Comparison of ENCODE assay signal across 1 cellular context in the genomic region with DNA sequence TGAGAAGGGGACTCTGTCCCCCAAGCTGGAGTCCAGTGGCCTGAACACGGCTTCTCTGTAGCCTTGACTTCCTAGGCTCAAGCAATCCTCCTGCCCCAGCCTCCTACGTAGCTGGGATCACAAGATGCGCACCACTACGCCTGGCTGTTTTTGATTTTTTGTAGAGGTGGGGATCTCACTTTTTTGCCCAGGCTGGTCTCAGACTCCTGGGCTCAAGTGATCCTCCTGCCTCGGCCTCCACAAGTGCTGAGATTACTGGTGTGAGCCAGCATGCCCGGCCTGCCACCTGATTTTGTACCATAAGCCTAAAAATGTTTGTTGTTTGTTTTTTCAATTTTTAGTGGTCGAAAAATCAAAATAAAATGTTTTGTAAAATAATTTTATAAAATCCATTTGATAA.
TF ChIP-seq lines count a peak whose summit lies in the region.

No MANE protein-coding gene starts in this region.

TF ChIP-seq in HepG2, 621 proteins besides CTCF, POLR2A, EP300 and RAD21:
- TF ChIP-seq, protein P1, sequence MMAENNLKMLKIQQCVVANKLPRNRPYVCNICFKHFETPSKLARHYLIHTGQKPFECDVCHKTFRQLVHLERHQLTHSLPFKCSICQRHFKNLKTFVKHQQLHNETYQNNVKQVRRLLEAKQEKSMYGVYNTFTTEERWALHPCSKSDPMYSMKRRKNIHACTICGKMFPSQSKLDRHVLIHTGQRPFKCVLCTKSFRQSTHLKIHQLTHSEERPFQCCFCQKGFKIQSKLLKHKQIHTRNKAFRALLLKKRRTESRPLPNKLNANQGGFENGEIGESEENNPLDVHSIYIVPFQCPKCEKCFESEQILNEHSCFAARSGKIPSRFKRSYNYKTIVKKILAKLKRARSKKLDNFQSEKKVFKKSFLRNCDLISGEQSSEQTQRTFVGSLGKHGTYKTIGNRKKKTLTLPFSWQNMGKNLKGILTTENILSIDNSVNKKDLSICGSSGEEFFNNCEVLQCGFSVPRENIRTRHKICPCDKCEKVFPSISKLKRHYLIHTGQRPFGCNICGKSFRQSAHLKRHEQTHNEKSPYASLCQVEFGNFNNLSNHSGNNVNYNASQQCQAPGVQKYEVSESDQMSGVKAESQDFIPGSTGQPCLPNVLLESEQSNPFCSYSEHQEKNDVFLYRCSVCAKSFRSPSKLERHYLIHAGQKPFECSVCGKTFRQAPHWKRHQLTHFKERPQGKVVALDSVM (CRISPR knock-in tag; IDR thresholded peaks at IDR 0.05) = peak; percentile 77
- TF ChIP-seq REPIN1 (CRISPR knock-in tag; IDR thresholded peaks at IDR 0.05; ENCODE audit: borderline replicate concordance, low read depth) (no peak), KDM5B (CRISPR knock-in tag; IDR thresholded peaks at IDR 0.05; ENCODE audit: borderline replicate concordance) (no peak)
TF ChIP-seq in HepG2: peak in this region for 1.
